Comparison of ENCODE assay signal across 16 cellular contexts in the genomic region with DNA sequence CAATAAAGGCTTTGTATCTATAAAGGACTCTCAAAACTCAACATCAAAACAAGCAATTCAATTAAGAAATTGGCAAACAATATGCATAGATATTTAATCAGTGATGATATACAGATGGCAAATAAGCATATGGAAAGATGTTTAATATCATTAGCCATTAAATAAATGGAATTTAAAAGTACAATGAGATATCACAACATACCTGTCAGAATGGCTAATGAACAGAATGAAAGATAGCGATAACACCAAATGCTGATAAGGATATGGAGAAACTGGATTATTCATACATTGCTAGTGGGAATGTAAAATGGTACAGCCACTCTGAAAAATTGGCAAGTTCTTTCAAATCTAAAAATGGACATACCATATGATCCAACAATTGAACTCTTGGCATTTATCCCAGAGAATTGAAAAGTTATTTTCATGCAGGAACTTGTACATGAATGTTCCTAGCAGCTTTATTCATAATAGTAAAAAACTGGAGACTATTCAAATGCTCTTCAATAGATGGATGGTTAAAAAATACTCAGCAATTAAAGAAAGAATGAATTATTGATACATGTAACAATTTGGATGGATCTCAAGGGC.
"Had no signal": no experiment of that assay in that cellular context is flagged by ENCODE, and none has a peak within 500 bp of the region (broad histone marks: within the 10 kb centered on the region; RNA-seq: fewer than 3 reads in every experiment).

No MANE protein-coding gene starts in this region.

- H3K36me3 Mint-ChIP-seq: stimulated activated naive B cell treated with anti-CD40 and anti-IgM and Interleukin-4, amounts not matched to agents 10 μg/mL and 1 μg/mL and 100 μg/mL, for 72 hours had no signal

- H3K4me3 ChIP-seq: psoas muscle, right lobe of liver, upper lobe of left lung had no signal

- H3K27me3 ChIP-seq: upper lobe of left lung had no signal

- H3K27ac Mint-ChIP-seq: activated CD4-positive, alpha-beta T cell treated with anti-CD3 and anti-CD28 coated beads, Interleukin-2, amount 10 ng/mL, durations not matched to agents 24 days and 14 days; activated naive CD4-positive, alpha-beta T cell treated with anti-CD3 and anti-CD28 coated beads for 36 hours; activated T-helper 17 cell treated with anti-CD3 and anti-CD28 coated beads, Interleukin-2, amount 50 U/mL, for 72 hours; stimulated activated naive B cell treated with anti-CD40 and anti-IgM and Interleukin-4, amounts not matched to agents 10 μg/mL and 1 μg/mL and 100 μg/mL, for 72 hours; T-helper 1 cell treated with Interleukin-12 subunit alpha and Interleukin-12 subunit beta and Interleukin-4 antibody, amounts not matched to agents 30 μg/mL and 1 μg/mL, for 36 hours; WTC11 had no signal

- H3K4me1 Mint-ChIP-seq: activated CD4-positive, alpha-beta T cell treated with anti-CD3 and anti-CD28 coated beads, Interleukin-2, amount 10 ng/mL, durations not matched to agents 24 days and 14 days; activated T-helper 17 cell treated with anti-CD3 and anti-CD28 coated beads, Interleukin-2, amount 50 U/mL, for 72 hours; stimulated activated naive B cell treated with anti-CD40 and anti-IgM and Interleukin-4, amounts not matched to agents 10 μg/mL and 1 μg/mL and 100 μg/mL, for 72 hours; WTC11 had no signal

- DNase-seq: activated CD4-positive, alpha-beta T cell treated with anti-CD3 and anti-CD28 coated beads, Interleukin-2, amount 10 ng/mL, durations not matched to agents 24 days and 14 days; activated CD8-positive, alpha-beta memory T cell treated with anti-CD3 and anti-CD28 coated beads for 24 hours; activated naive CD4-positive, alpha-beta T cell treated with anti-CD3 and anti-CD28 coated beads for 36 hours; activated T-cell treated with anti-CD3 and anti-CD28 coated beads for 4 hours; central memory CD4-positive, alpha-beta T cell; kidney; left ventricle myocardium superior; psoas muscle; right lobe of liver; stimulated activated CD4-positive, alpha-beta T cell treated with anti-CD3 and anti-CD28 coated beads, Interleukin-2, amount 100 ng/mL, for 24 hours; stimulated activated naive B cell treated with anti-CD40 and anti-IgM and Interleukin-4, amounts not matched to agents 10 μg/mL and 1 μg/mL and 100 μg/mL, for 72 hours; substantia nigra; upper lobe of left lung had no signal

- H3K4me3 Mint-ChIP-seq: activated CD4-positive, alpha-beta T cell treated with anti-CD3 and anti-CD28 coated beads, Interleukin-2, amount 10 ng/mL, durations not matched to agents 24 days and 14 days; activated naive CD4-positive, alpha-beta T cell treated with anti-CD3 and anti-CD28 coated beads for 36 hours; activated T-helper 17 cell treated with anti-CD3 and anti-CD28 coated beads, Interleukin-2, amount 50 U/mL, for 72 hours; stimulated activated naive B cell treated with anti-CD40 and anti-IgM and Interleukin-4, amounts not matched to agents 10 μg/mL and 1 μg/mL and 100 μg/mL, for 72 hours; T-helper 1 cell treated with Interleukin-12 subunit alpha and Interleukin-12 subunit beta and Interleukin-4 antibody, amounts not matched to agents 30 μg/mL and 1 μg/mL, for 36 hours; WTC11 had no signal

- H3K27me3 Mint-ChIP-seq: activated CD4-positive, alpha-beta T cell treated with anti-CD3 and anti-CD28 coated beads, Interleukin-2, amount 10 ng/mL, durations not matched to agents 24 days and 14 days; activated T-helper 17 cell treated with anti-CD3 and anti-CD28 coated beads, Interleukin-2, amount 50 U/mL, for 72 hours; stimulated activated naive B cell treated with anti-CD40 and anti-IgM and Interleukin-4, amounts not matched to agents 10 μg/mL and 1 μg/mL and 100 μg/mL, for 72 hours had no signal

- H3K9me3 ChIP-seq: psoas muscle, right lobe of liver, upper lobe of left lung had no signal

- H3K9me3 Mint-ChIP-seq: activated CD4-positive, alpha-beta T cell treated with anti-CD3 and anti-CD28 coated beads, Interleukin-2, amount 10 ng/mL, durations not matched to agents 24 days and 14 days; activated naive CD4-positive, alpha-beta T cell treated with anti-CD3 and anti-CD28 coated beads for 36 hours; activated T-helper 17 cell treated with anti-CD3 and anti-CD28 coated beads, Interleukin-2, amount 50 U/mL, for 72 hours; T-helper 1 cell treated with Interleukin-12 subunit alpha and Interleukin-12 subunit beta and Interleukin-4 antibody, amounts not matched to agents 30 μg/mL and 1 μg/mL, for 36 hours had no signal

- ATAC-seq: activated T-helper 17 cell treated with anti-CD3 and anti-CD28 coated beads, Interleukin-2, amount 50 U/mL, for 72 hours; left ventricle myocardium superior; psoas muscle; right lobe of liver; stimulated activated naive B cell treated with anti-CD40 and anti-IgM and Interleukin-4, amounts not matched to agents 10 μg/mL and 1 μg/mL and 100 μg/mL, for 72 hours; WTC11 had no signal

- H3K4me1 ChIP-seq: psoas muscle, right lobe of liver, upper lobe of left lung had no signal

- H3K36me3 ChIP-seq: right lobe of liver, upper lobe of left lung had no signal

- H3K27ac ChIP-seq: psoas muscle, right lobe of liver, upper lobe of left lung had no signal
